Comparison of ENCODE assay signal across 8 cellular contexts in the genomic region with DNA sequence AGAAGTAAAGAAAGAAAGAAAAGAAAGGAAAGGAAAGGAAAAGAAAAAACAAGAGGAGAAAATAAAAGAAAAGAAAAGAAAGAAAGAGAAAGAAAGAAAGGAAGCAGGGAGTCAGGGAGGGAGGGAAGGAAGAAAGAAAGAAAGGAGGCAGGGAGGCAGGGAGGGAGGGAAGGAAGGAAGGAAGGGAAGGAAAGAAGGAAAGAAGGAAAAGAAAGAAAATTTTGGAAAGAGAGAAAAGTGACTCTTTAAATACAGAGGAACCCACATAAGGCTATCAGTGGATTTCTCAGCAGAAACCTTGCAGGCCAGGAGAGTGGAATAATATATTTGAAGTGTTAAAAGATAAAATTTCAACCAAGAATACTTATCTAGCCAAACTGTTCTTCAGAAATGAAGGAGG.
"Had no signal": no experiment of that assay in that cellular context is flagged by ENCODE, and none has a peak within 500 bp of the region (broad histone marks: within the 10 kb centered on the region; RNA-seq: fewer than 3 reads in every experiment).

No MANE protein-coding gene starts in this region.

- H3K36me3 ChIP-seq: HAP-1 had no signal

- FAIRE-seq: HepG2 had no signal

- H3K9ac ChIP-seq: GM23248 had no signal

- ATAC-seq: HepG2 had no signal

- H3K4me1 ChIP-seq: HAP-1 had no signal

- H3K4me3 ChIP-seq: GM23248, HAP-1 had no signal

- H2AFZ ChIP-seq: GM23248 had no signal

- DNase-seq: GM23248, GOT3, H7, HFFc6, KG1 had no signal

- H3K27ac ChIP-seq: GM23248, HL-60 had no signal

- H3K9me3 ChIP-seq: HAP-1 had no signal
